Comparison of ENCODE assay signal across 2 cellular contexts in the genomic region with DNA sequence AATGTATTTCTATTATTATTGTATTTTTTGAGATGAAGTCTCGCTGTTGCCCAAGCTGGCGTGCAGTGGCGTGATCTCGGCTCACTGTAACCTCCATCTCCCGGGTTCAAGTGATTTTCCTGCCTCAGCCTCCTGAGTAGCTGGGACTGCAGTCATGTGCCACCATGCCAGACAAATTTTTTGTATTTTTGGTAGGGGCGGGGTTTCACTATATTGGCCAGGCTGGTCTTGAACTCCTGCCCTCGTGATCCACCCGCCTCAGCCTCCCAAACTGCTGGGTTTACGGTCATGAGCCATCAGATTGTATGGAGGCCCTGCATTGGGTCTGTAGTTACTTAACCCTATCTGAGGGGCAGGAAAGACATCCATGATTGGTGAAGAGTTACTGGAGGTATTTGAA. TPM values are rescaled to one million over a fixed set of nuclear protein-coding genes. Genes with fewer than 3 reads are reported as not detected.
"Had no signal": no experiment of that assay in that cellular context is flagged by ENCODE, and none has a peak within 500 bp of the region (broad histone marks: within the 10 kb centered on the region; RNA-seq: fewer than 3 reads in every experiment).

No MANE protein-coding gene starts in this region.

RNA-seq across cellular contexts. Expression of gene TPTE, which starts 23.0 kb away (rescaled TPM):
- total RNA-seq: G401, GM12878 had no signal
